ENCODE assay signal across 8 cellular contexts in genomic region chr7:76380623-76380966, GRCh38. TPM values are rescaled to one million over a fixed set of nuclear protein-coding genes. Genes with fewer than 3 reads are reported as not detected.
DNase-seq lines count a peak whose midpoint lies in the region; ATAC-seq, FAIRE-seq and TF ChIP-seq lines count a peak whose summit lies in the region.

No MANE protein-coding gene starts in this region.

- H3K79me1 ChIP-seq in mesenchymal stem cell (replicated peaks; ENCODE audit: low read length, poor library complexity, severe bottlenecking), result no peaks in the 10 kb centered on the region

- CTCF ChIA-PET in GM12878 (lab: Yijun Ruan, JAX), result interaction anchor here (1.1 kb wide), 1 partner anchor 16 kb away, joined by 3 read pairs; no protein-coding TSS in a partner anchor

- H3K79me2 ChIP-seq in GM12878 (ENCODE audit: control insufficient read depth, insufficient read depth, low read length), result no peaks in the 10 kb centered on the region

- H2AK5ac ChIP-seq in mesenchymal stem cell (ENCODE audit: low read length, severe bottlenecking), result peak overlapping the region; percentile 98

- no peak overlapping the region for H3K23ac ChIP-seq in mesenchymal stem cell (ENCODE audit: low read length in 2 of 2)

- no peak for TF ChIP-seq RAD21 in GM12878 (IDR thresholded peaks at IDR 0.05; ENCODE audit: insufficient read depth, low read depth, low read length)

- H3K27ac ChIP-seq in GM12878 (ENCODE audit: control insufficient read depth, insufficient read depth) (no peak overlapping the region), mesenchymal stem cell (ENCODE audit: low read length, poor library complexity, severe bottlenecking) (peak overlapping the region; percentile 99), tibial nerve (peak overlapping the region; percentile 66 to 97 (median 90))

- peak overlapping the region; percentile 28 to 88 for H2BK12ac ChIP-seq in mesenchymal stem cell (ENCODE audit: low read length in 2 of 2)

- POLR2A ChIA-PET in GM12878 (lab: Charles Lee), result no interaction called here

- no peak for FAIRE-seq in GM12878 (lab: Jason Lieb, UNC)

- H3K4me1 ChIP-seq in GM12878 (ENCODE audit: control insufficient read depth, insufficient read depth, low read length), result peaks cover 3% of the 10 kb centered on the region
- peaks cover 16% of the 10 kb centered on the region for H3K4me1 ChIP-seq in mesenchymal stem cell (ENCODE audit: control insufficient read depth, insufficient read depth, low read depth, low read length)
- peaks cover 0 to 31% (median 18%) of the 10 kb centered on the region in 4 donors for H3K4me1 ChIP-seq in tibial nerve

- no peaks in the 10 kb centered on the region for H4K20me1 ChIP-seq in GM12878 (ENCODE audit: control insufficient read depth, insufficient read depth)

- intact Hi-C loops in GM12878 (cut with micrococcal nuclease; ENCODE audit: unreplicated experiment), result no loop called here

- no peak overlapping the region for H2BK15ac ChIP-seq in mesenchymal stem cell (ENCODE audit: low read depth, poor library complexity, severe bottlenecking)

- TF ChIP-seq EP300 in GM12878 (IDR thresholded peaks at IDR 0.05; ENCODE audit: borderline replicate concordance in 1 of 2, control insufficient read depth in 1 of 2, low read depth in 2 of 2, low read length in 2 of 2) (no peak), tibial nerve (IDR thresholded peaks at IDR 0.05) (no peak)

- ATAC-seq in activated T-cell treated with anti-CD3 and anti-CD28 coated beads, Interleukin-2, amount 50 U/mL, for 4 hours, result no peak
- ATAC-seq in GM12878, result no peak
- no peak for ATAC-seq in HG03521 (IDR thresholded peaks at IDR 0.05; ENCODE audit: unreplicated experiment)

- H3K9me3 Mint-ChIP-seq in activated T-cell treated with anti-CD3 and anti-CD28 coated beads, Interleukin-2, amount 50 U/mL, for 4 hours, result no peaks in the 10 kb centered on the region

- SMC1A ChIA-PET in GM12878 (lab: Charles Lee; ENCODE audit: uncharacterized antibody, unreplicated experiment), result interaction anchor here (1.0 kb wide), 1 partner anchor 16 kb away, joined by 3 read pairs; no protein-coding TSS in a partner anchor

- peak overlapping the region; percentile 67 for H3K4me3 Mint-ChIP-seq in activated T-cell treated with anti-CD3 and anti-CD28 coated beads, Interleukin-2, amount 50 U/mL, for 4 hours

- no peaks in the 10 kb centered on the region for H3K27me3 Mint-ChIP-seq in activated T-cell treated with anti-CD3 and anti-CD28 coated beads, Interleukin-2, amount 50 U/mL, for 4 hours (ENCODE audit: low read depth)

- no peak for TF ChIP-seq CTCF in GM12878 (IDR thresholded peaks at IDR 0.05 in 2 of 3, conservative IDR thresholded peaks at IDR 0.05 in 1 of 3; ENCODE audit: control insufficient read depth in 2 of 3, extremely low read depth in 1 of 3, insufficient read depth in 1 of 3, low read depth in 3 of 3, low read length in 3 of 3)
- TF ChIP-seq CTCF in tibial nerve (IDR thresholded peaks at IDR 0.05), result no peak

- peak overlapping the region; percentile 94 for H3K4me2 ChIP-seq in GM12878 (ENCODE audit: control insufficient read depth, insufficient read depth)
- no peak overlapping the region for H3K4me2 ChIP-seq in mesenchymal stem cell (ENCODE audit: low read length, poor library complexity, severe bottlenecking)

- no peaks in the 10 kb centered on the region for H3K36me3 Mint-ChIP-seq in activated T-cell treated with anti-CD3 and anti-CD28 coated beads, Interleukin-2, amount 50 U/mL, for 4 hours (ENCODE audit: insufficient read depth)

- peak overlapping the region; percentile 96 for H2BK5ac ChIP-seq in mesenchymal stem cell (ENCODE audit: low read depth, low read length, poor library complexity, severe bottlenecking)

- H3K4ac ChIP-seq in mesenchymal stem cell (ENCODE audit: low read depth in 1 of 2, low read length in 2 of 2), result peak overlapping the region; percentile 66 to 95

- no TSS peak for BruUV-seq in GM12878 (replicated peaks; lab: Mats Ljungman, UMichigan)

- H3K14ac ChIP-seq in mesenchymal stem cell (ENCODE audit: low read length in 2 of 2), result peak overlapping the region in 1 of 2 experiments; percentile 39

- WGBS in GM12878 (ENCODE audit: insufficient coverage, insufficient replicate concordance, low lambda C conversion rate, missing lambda C conversion rate), result 92% methylated on average over 7 of the region's 7 CpGs
- WGBS in mesenchymal stem cell, result 96% methylated on average over 3 of the region's 7 CpGs
- WGBS in tibial nerve, 2 donors, result 55 to 59% methylated on average over 7 of the region's 7 CpGs

- H3K18ac ChIP-seq in mesenchymal stem cell (ENCODE audit: low read depth in 1 of 2, low read length in 2 of 2), result peak overlapping the region; percentile 93 to 97

- RAD21 ChIA-PET in GM12878 (lab: Charles Lee; ENCODE audit: unreplicated experiment), result no interaction called here

- H3K27me3 ChIP-seq in GM12878 (replicated peaks in 1 of 2; ENCODE audit: control insufficient read depth in 2 of 2, insufficient read depth in 2 of 2, low read length in 1 of 2) (no peaks in the 10 kb centered on the region), mesenchymal stem cell (ENCODE audit: control insufficient read depth in 1 of 2, insufficient read depth in 1 of 2, low read length in 2 of 2) (no peaks in the 10 kb centered on the region), tibial nerve (no peaks in the 10 kb centered on the region)

- no peaks in the 10 kb centered on the region for H3K9me3 ChIP-seq in GM12878 (replicated peaks; ENCODE audit: control insufficient read depth, insufficient read depth, low read length)
- no peaks in the 10 kb centered on the region for H3K9me3 ChIP-seq in mesenchymal stem cell (ENCODE audit: control insufficient read depth, low read length)
- no peaks in the 10 kb centered on the region for H3K9me3 ChIP-seq in tibial nerve

- H4K8ac ChIP-seq in mesenchymal stem cell (ENCODE audit: low read length), result peak overlapping the region; percentile 95

- H2BK120ac ChIP-seq in mesenchymal stem cell (ENCODE audit: low read depth, low read length), result peak overlapping the region; percentile 82

- peaks cover 4% of the 10 kb centered on the region for H3K4me1 Mint-ChIP-seq in activated T-cell treated with anti-CD3 and anti-CD28 coated beads, Interleukin-2, amount 50 U/mL, for 4 hours (ENCODE audit: low read depth)

- peak overlapping the region; percentile 87 for H4K91ac ChIP-seq in mesenchymal stem cell (ENCODE audit: low read length)

- no peaks in the 10 kb centered on the region for H3K36me3 ChIP-seq in GM12878 (ENCODE audit: control insufficient read depth in 2 of 2, insufficient read depth in 2 of 2, low read length in 1 of 2)
- no peaks in the 10 kb centered on the region for H3K36me3 ChIP-seq in mesenchymal stem cell (ENCODE audit: control insufficient read depth in 1 of 2, insufficient read depth in 2 of 2, low read depth in 1 of 2, low read length in 2 of 2)
- no peaks in the 10 kb centered on the region for H3K36me3 ChIP-seq in tibial nerve

- peak overlapping the region; percentile 62; the same call in 1 of the 2 replicates for H3K4me3 ChIP-seq in GM12878
- H3K4me3 ChIP-seq in mesenchymal stem cell (ENCODE audit: insufficient read depth in 1 of 2, low read depth in 1 of 2, low read length in 2 of 2), result peak overlapping the region in 1 of 2 experiments; percentile 54
- H3K4me3 ChIP-seq in tibial nerve, result peak overlapping the region; percentile 13 to 51 (median 26)

- H2AFZ ChIP-seq in GM12878 (ENCODE audit: control insufficient read depth, low read depth, low read length) (peak overlapping the region; percentile 91; the same call in 1 of the 2 replicates), mesenchymal stem cell (ENCODE audit: low read depth, low read length) (no peak overlapping the region)

- DNase-seq in activated T-cell treated with anti-CD3 and anti-CD28 coated beads, Interleukin-2, amount 50 U/mL, for 4 hours, result no peak
- DNase-seq in activated T-cell treated with anti-CD3 and anti-CD28 coated beads, Interleukin-2, amount 50 U/mL, for 48 hours, result no peak
- no peak for DNase-seq in GM12878 (ENCODE audit: low read depth, low spot score)
- DNase-seq in mesenchymal stem cell, result no peak
- DNase-seq in tibial nerve (ENCODE audit: low spot score in 2 of 2), result no peak
- DNase-seq in amniotic stem cell (lab: John Stamatoyannopoulos, UW), result no peak
- DNase-seq in T-helper 9 cell, result no peak

- H3K9ac ChIP-seq in GM12878 (ENCODE audit: control insufficient read depth, insufficient read depth, low read length) (no peak overlapping the region), mesenchymal stem cell (ENCODE audit: low read length) (peak overlapping the region; percentile 88)

- in situ Hi-C loops in GM12878 (cut with MboI), result no loop called here

- TF ChIP-seq POLR2A in GM12878 (IDR thresholded peaks at IDR 0.05; ENCODE audit: low read depth, low read length) (no peak), tibial nerve (IDR thresholded peaks at IDR 0.05) (no peak)

RNA-seq across cellular contexts. Expression of gene YWHAG, which starts 21.8 kb away (rescaled TPM):
- total RNA-seq in activated T-cell treated with anti-CD3 and anti-CD28 coated beads, Interleukin-2, amount 50 U/mL, for 4 hours, result 100 to 1,000 TPM; 164 to 173 (median 173) TPM
- 36.7 and 39.5 TPM in 2 replicates for total RNA-seq in GM12878 (2013; cell fraction: nucleolus; rRNA removed)
- total RNA-seq in GM12878 (2014; rRNA removed) (26.0 and 26.4 TPM in 2 replicates), GM12878 (2014; rRNA removed; fragmentation: Illumina TruSeq; extraction: Trizol) (77.4 and 79.7 TPM in 2 replicates), GM12878 (2021) (153 and 157 TPM in 2 replicates), tibial nerve (10 to 100 TPM; 54.9 to 96.6 (median 81.7) TPM)
- polyA plus RNA-seq in GM12878 (2011; ENCODE audit: low read depth), result 37.6 TPM
- polyA plus RNA-seq in GM12878 (2011; rRNA removed) (59.6 and 75.1 TPM in 2 replicates), GM12878 (2014; fragmentation: Illumina TruSeq; extraction: Trizol) (125 and 130 TPM in 2 replicates), GM12878 (2014; fragmentation: Nextera tagmentation; extraction: Ambion mirVana) (10 to 100 TPM; 20.2 to 27.2 TPM), GM12878 (2014; rRNA removed) (55.4 and 61.8 TPM in 2 replicates), GM12878 (2016; fragmentation: Nextera tagmentation; extraction: Ambion mirVana) (10 to 100 TPM; 24.3 to 26.1 TPM)
- 34.2 and 44.7 TPM in 2 replicates for polyA plus RNA-seq in GM12878 (2011; cell fraction: cytosol; rRNA removed)
- polyA plus RNA-seq in GM12878 (2011; cell fraction: nucleus; rRNA removed), result 25.0 and 40.2 TPM in 2 replicates
- 86.1 and 86.2 TPM in 2 replicates for polyA plus RNA-seq in GM12878 (2012)
- polyA minus RNA-seq in GM12878 (2011; rRNA and poly(A)+ RNA removed), result 60.4 and 89.3 TPM in 2 replicates
- polyA minus RNA-seq in GM12878 (2011; cell fraction: cytosol; rRNA and poly(A)+ RNA removed), result 48.9 and 52.5 TPM in 2 replicates
- polyA minus RNA-seq in GM12878 (2011; cell fraction: nucleus; rRNA and poly(A)+ RNA removed), result 11.5 and 21.3 TPM in 2 replicates
- 106 TPM for polyA plus RNA-seq in mesenchymal stem cell (2013, experiment 1 of 2)
- polyA plus RNA-seq in mesenchymal stem cell (2013, experiment 2 of 2), result 107 TPM

RNA-seq across cellular contexts. Expression of gene SSC4D, which starts 28.9 kb away (rescaled TPM):
- total RNA-seq in activated T-cell treated with anti-CD3 and anti-CD28 coated beads, Interleukin-2, amount 50 U/mL, for 4 hours, result 1 to 10 TPM in 1 of 3 donors, under 1 TPM in 2; 0.38 to 1.0 (median 0.87) TPM
- total RNA-seq in GM12878 (2013; cell fraction: nucleolus; rRNA removed), result 0.33 TPM in 1 of 2 replicates, not detected in the other
- total RNA-seq in GM12878 (2014; rRNA removed) (0.34 and 0.65 TPM in 2 replicates), GM12878 (2014; rRNA removed; fragmentation: Illumina TruSeq; extraction: Trizol) (0.14 and 0.18 TPM in 2 replicates), GM12878 (2021) (0.41 and 0.72 TPM in 2 replicates), tibial nerve (under 1 TPM in 1 of 4 donors, not detected in 3; 0.84 TPM)
- polyA plus RNA-seq in GM12878 (2011; ENCODE audit: low read depth), result not detected
- polyA plus RNA-seq in GM12878 (2011; rRNA removed) (0.24 TPM in 2 replicates), GM12878 (2014; fragmentation: Illumina TruSeq; extraction: Trizol) (0.21 and 0.25 TPM in 2 replicates), GM12878 (2014; fragmentation: Nextera tagmentation; extraction: Ambion mirVana) (under 1 TPM in 1 of 2 experiments, not detected in 1; 0.11 TPM), GM12878 (2014; rRNA removed) (0.08 and 0.29 TPM in 2 replicates), GM12878 (2016; fragmentation: Nextera tagmentation; extraction: Ambion mirVana) (under 1 TPM; 0.63 to 0.79 TPM)
- 0.51 and 0.57 TPM in 2 replicates for polyA plus RNA-seq in GM12878 (2011; cell fraction: cytosol; rRNA removed)
- 0.15 and 0.18 TPM in 2 replicates for polyA plus RNA-seq in GM12878 (2011; cell fraction: nucleus; rRNA removed)
- polyA plus RNA-seq in GM12878 (2012), result 0.18 and 0.39 TPM in 2 replicates
- 0.37 and 0.52 TPM in 2 replicates for polyA minus RNA-seq in GM12878 (2011; rRNA and poly(A)+ RNA removed)
- not detected in 2 replicates for polyA minus RNA-seq in GM12878 (2011; cell fraction: cytosol; rRNA and poly(A)+ RNA removed)
- not detected in 2 replicates for polyA minus RNA-seq in GM12878 (2011; cell fraction: nucleus; rRNA and poly(A)+ RNA removed)
- polyA plus RNA-seq in mesenchymal stem cell (2013, experiment 1 of 2), result 0.46 TPM
- 0.49 TPM for polyA plus RNA-seq in mesenchymal stem cell (2013, experiment 2 of 2)

RNA-seq across cellular contexts. Expression of gene ZP3, which starts 44.2 kb away (rescaled TPM):
- total RNA-seq in activated T-cell treated with anti-CD3 and anti-CD28 coated beads, Interleukin-2, amount 50 U/mL, for 4 hours, result 10 to 100 TPM in 1 of 3 donors, 1 to 10 TPM in 2; 2.9 to 18.8 (median 6.7) TPM
- 0.25 and 0.29 TPM in 2 replicates for total RNA-seq in GM12878 (2013; cell fraction: nucleolus; rRNA removed)
- total RNA-seq in GM12878 (2014; rRNA removed) (3.0 and 5.2 TPM in 2 replicates), GM12878 (2014; rRNA removed; fragmentation: Illumina TruSeq; extraction: Trizol) (2.7 and 3.3 TPM in 2 replicates), GM12878 (2021) (2.2 and 3.0 TPM in 2 replicates), tibial nerve (10 to 100 TPM in 1 of 4 donors, 1 to 10 TPM in 2, not detected in 1; 1.2 to 19.4 (median 2.4) TPM)
- 9.5 TPM for polyA plus RNA-seq in GM12878 (2011; ENCODE audit: low read depth)
- polyA plus RNA-seq in GM12878 (2011; rRNA removed) (0.07 and 0.39 TPM in 2 replicates), GM12878 (2014; fragmentation: Illumina TruSeq; extraction: Trizol) (1.6 and 3.0 TPM in 2 replicates), GM12878 (2014; fragmentation: Nextera tagmentation; extraction: Ambion mirVana) (1 to 10 TPM; 2.0 to 5.1 TPM), GM12878 (2014; rRNA removed) (0.90 and 2.0 TPM in 2 replicates), GM12878 (2016; fragmentation: Nextera tagmentation; extraction: Ambion mirVana) (1 to 10 TPM; 1.6 to 2.9 TPM)
- 0.21 and 0.22 TPM in 2 replicates for polyA plus RNA-seq in GM12878 (2011; cell fraction: cytosol; rRNA removed)
- 0.16 and 0.31 TPM in 2 replicates for polyA plus RNA-seq in GM12878 (2011; cell fraction: nucleus; rRNA removed)
- polyA plus RNA-seq in GM12878 (2012), result 2.2 and 5.0 TPM in 2 replicates
- 1.2 and 1.4 TPM in 2 replicates for polyA minus RNA-seq in GM12878 (2011; rRNA and poly(A)+ RNA removed)
- 5.7 TPM in 1 of 2 replicates, not detected in the other for polyA minus RNA-seq in GM12878 (2011; cell fraction: cytosol; rRNA and poly(A)+ RNA removed)
- 0.29 TPM in 1 of 2 replicates, not detected in the other for polyA minus RNA-seq in GM12878 (2011; cell fraction: nucleus; rRNA and poly(A)+ RNA removed)
- 1.9 TPM for polyA plus RNA-seq in mesenchymal stem cell (2013, experiment 1 of 2)
- polyA plus RNA-seq in mesenchymal stem cell (2013, experiment 2 of 2), result 4.6 TPM
